9 cellular contexts compared by ENCODE assay signal in genomic region chr10:70069346-70069745, GRCh38. TPM values are rescaled to one million over a fixed set of nuclear protein-coding genes. Genes with fewer than 3 reads are reported as not detected.
"Had no signal": no experiment of that assay in that cellular context is flagged by ENCODE, and none has a peak within 500 bp of the region (broad histone marks: within the 10 kb centered on the region; RNA-seq: fewer than 3 reads in every experiment).

No MANE protein-coding gene starts in this region.

- H3K27ac ChIP-seq: HL-60 had no signal

- H3K9me3 Mint-ChIP-seq: GM23338, H9 had no signal

- FAIRE-seq: H1, H54, HepG2 had no signal

- H3K4me3 Mint-ChIP-seq: GM23338, H9, IgD-negative memory B cell had no signal

- ATAC-seq: GM23338, HepG2 had no signal

- H3K27ac Mint-ChIP-seq: GM23338, H9, IgD-negative memory B cell had no signal

- DNase-seq: H9, HCEC 1CT, KG1 had no signal

- H3K36me3 Mint-ChIP-seq: IgD-negative memory B cell had no signal

- H2AFZ ChIP-seq: GM23338 had no signal

- H3K4me2 ChIP-seq: GM23338 had no signal

- H3K4me3 ChIP-seq: GM23338 had no signal

- H3K4me1 Mint-ChIP-seq: GM23338, H9, IgD-negative memory B cell had no signal

RNA-seq across cellular contexts. Expression of gene MACROH2A2, which starts 16.7 kb away (rescaled TPM):
- polyA plus RNA-seq: IgD-negative memory B cell had no signal
